29 cellular contexts compared by ENCODE assay signal in the genomic region with DNA sequence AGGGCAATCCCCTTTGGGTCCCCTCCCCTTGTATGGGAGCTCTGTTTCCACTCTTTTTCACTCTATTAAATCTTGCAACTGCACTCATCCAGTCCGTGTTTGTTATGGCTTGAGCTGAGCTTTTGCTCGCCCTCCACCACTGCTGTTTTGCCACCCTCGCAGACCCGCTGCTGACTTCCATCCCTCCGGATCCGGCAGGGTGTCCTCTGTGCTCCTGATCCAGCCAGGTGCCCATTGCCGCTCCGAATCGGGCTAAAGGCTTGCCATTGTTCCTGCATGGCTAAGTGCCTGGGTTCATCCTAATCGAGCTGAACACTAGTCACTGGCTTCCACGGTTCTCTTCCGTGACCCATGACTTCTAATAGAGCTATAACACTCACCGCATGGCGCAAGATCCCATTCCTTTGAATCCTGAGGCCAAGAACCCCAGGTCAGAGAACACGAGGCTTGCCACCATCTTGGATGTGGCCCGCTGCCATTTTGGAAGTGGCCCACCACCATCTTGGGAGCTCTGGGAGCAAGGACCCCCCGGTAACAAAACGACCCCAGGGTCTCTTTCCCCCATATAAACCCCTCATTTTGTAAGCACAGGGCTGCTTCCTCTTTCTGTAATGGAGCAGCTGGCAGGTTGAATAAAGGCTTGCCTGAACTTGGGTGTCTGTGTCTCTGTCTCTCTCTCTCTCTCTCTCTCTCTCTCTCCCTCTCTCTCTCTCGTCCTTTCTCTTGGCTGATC.
"Had no signal": no experiment of that assay in that cellular context is flagged by ENCODE, and none has a peak within 500 bp of the region (broad histone marks: within the 10 kb centered on the region; RNA-seq: fewer than 3 reads in every experiment).

No MANE protein-coding gene starts in this region.

- ATAC-seq: activated CD8-positive, alpha-beta T cell treated with anti-CD3 and anti-CD28 coated beads, Interleukin-2, amount 10 ng/mL, durations not matched to agents 7 days and 5 days; activated naive CD4-positive, alpha-beta T cell treated with anti-CD3 and anti-CD28 coated beads, Interleukin-2, amount 50 U/mL, for 72 hours; activated naive CD8-positive, alpha-beta T cell treated with anti-CD3 and anti-CD28 coated beads, Interleukin-2, amount 50 U/mL, for 24 hours; body of pancreas had no signal

- H3K9ac ChIP-seq: SK-N-SH had no signal

- H3K27ac ChIP-seq: ascending aorta, body of pancreas, Peyer's patch, RWPE1, SJCRH30 had no signal

- H3K27me3 Mint-ChIP-seq: activated T-cell treated with anti-CD3 and anti-CD28 coated beads, Interleukin-2, amount 50 U/mL, for 24 hours had no signal

- H3K4me3 ChIP-seq: ascending aorta, body of pancreas, Peyer's patch, SJCRH30 had no signal

- FAIRE-seq: bronchial epithelial cell had no signal

- H3K9me3 ChIP-seq: ascending aorta, body of pancreas, Peyer's patch, SJCRH30, SK-N-SH had no signal

- H3K27me3 ChIP-seq: ascending aorta, body of pancreas, Peyer's patch, SJCRH30 had no signal

- H3K9me3 Mint-ChIP-seq: activated naive CD4-positive, alpha-beta T cell treated with anti-CD3 and anti-CD28 coated beads, Interleukin-2, amount 50 U/mL, for 72 hours; activated naive CD8-positive, alpha-beta T cell treated with anti-CD3 and anti-CD28 coated beads, Interleukin-2, amount 50 U/mL, for 24 hours; activated T-cell treated with anti-CD3 and anti-CD28 coated beads, Interleukin-2, amount 50 U/mL, for 24 hours had no signal

- H3K4me1 Mint-ChIP-seq: activated naive CD8-positive, alpha-beta T cell treated with anti-CD3 and anti-CD28 coated beads, Interleukin-2, amount 50 U/mL, for 24 hours had no signal

- H3K4me3 Mint-ChIP-seq: activated CD8-positive, alpha-beta T cell treated with anti-CD3 and anti-CD28 coated beads, Interleukin-2, amount 10 ng/mL, durations not matched to agents 7 days and 5 days; activated naive CD8-positive, alpha-beta T cell treated with anti-CD3 and anti-CD28 coated beads, Interleukin-2, amount 50 U/mL, for 24 hours; activated T-cell treated with anti-CD3 and anti-CD28 coated beads, Interleukin-2, amount 50 U/mL, for 24 hours had no signal

- H3K27ac Mint-ChIP-seq: activated CD8-positive, alpha-beta T cell treated with anti-CD3 and anti-CD28 coated beads, Interleukin-2, amount 10 ng/mL, durations not matched to agents 7 days and 5 days; activated naive CD4-positive, alpha-beta T cell treated with anti-CD3 and anti-CD28 coated beads, Interleukin-2, amount 50 U/mL, for 72 hours; activated naive CD8-positive, alpha-beta T cell treated with anti-CD3 and anti-CD28 coated beads, Interleukin-2, amount 50 U/mL, for 24 hours; activated T-cell treated with anti-CD3 and anti-CD28 coated beads, Interleukin-2, amount 50 U/mL, for 24 hours had no signal

- H3K4me1 ChIP-seq: ascending aorta, body of pancreas, Peyer's patch, SJCRH30 had no signal

- H3K4me2 ChIP-seq: SK-N-SH had no signal

- H3K36me3 Mint-ChIP-seq: activated naive CD4-positive, alpha-beta T cell treated with anti-CD3 and anti-CD28 coated beads, Interleukin-2, amount 50 U/mL, for 72 hours had no signal

- H3K36me3 ChIP-seq: ascending aorta, Peyer's patch, SJCRH30 had no signal

- DNase-seq: activated CD4-positive, alpha-beta T cell treated with anti-CD3 and anti-CD28 coated beads for 48 hours; activated CD4-positive, alpha-beta T cell treated with anti-CD3 and anti-CD28 coated beads, Interleukin-2, amount 50 U/mL, for 4 hours; activated CD4-positive, CD25-positive, alpha-beta regulatory T cell treated with anti-CD3 and anti-CD28 coated beads, Interleukin-2, amount 50 U/mL, for 72 hours; activated CD8-positive, alpha-beta memory T cell treated with anti-CD3 and anti-CD28 coated beads, Interleukin-2, amount 50 U/mL, for 48 hours; activated CD8-positive, alpha-beta T cell treated with anti-CD3 and anti-CD28 coated beads, Interleukin-2, amount 10 ng/mL, durations not matched to agents 7 days and 5 days; activated effector memory CD4-positive, alpha-beta T cell treated with anti-CD3 and anti-CD28 coated beads, Interleukin-2, amount 50 U/mL, for 16 hours; activated naive CD4-positive, alpha-beta T cell treated with Interleukin-2 at 50 U/mL for 16 hours; activated naive CD8-positive, alpha-beta T cell treated with anti-CD3 and anti-CD28 coated beads, Interleukin-2, amount 50 U/mL, for 24 hours; activated T-cell treated with anti-CD3 and anti-CD28 coated beads, Interleukin-2, amount 50 U/mL, for 24 hours; amniotic stem cell; body of pancreas; central memory CD4-positive, alpha-beta T cell; MM.1S; NCI-H1105 treated with DMSO at 0.1 percent for 48 hours; NCI-H1436 treated with DMSO at 0.1 percent for 48 hours; NCI-H187 treated with DMSO at 0.1 percent for 48 hours; NCI-H2171; NCI-H345; NCI-H510A treated with DMSO at 0.1 percent for 48 hours; NCI-H69; Peyer's patch; Right ventricle myocardium superior; SJCRH30; SK-N-SH; SW 1271 had no signal
